11 cellular contexts compared by ENCODE assay signal in genomic region chr10:70967591-70968588, GRCh38.
A peak's percentile ranks its signal among the peaks of the same experiment; 100 is the strongest.
DNase-seq lines count a peak whose midpoint lies in the region; ATAC-seq and TF ChIP-seq lines count a peak whose summit lies in the region.
"Had no signal": no experiment of that assay in that cellular context is flagged by ENCODE, and none has a peak within 500 bp of the region (broad histone marks: within the 10 kb centered on the region; RNA-seq: fewer than 3 reads in every experiment).

No MANE protein-coding gene starts in this region.

- H3K4me2 ChIP-seq in GM23248 (ENCODE audit: unreplicated experiment) = no peak overlapping the region

- intact Hi-C loops in transverse colon (cut with DNase I; ENCODE audit: low total_unique reads) (no loop called here), left ventricle myocardium superior (cut with micrococcal nuclease) (no loop called here)

- no peaks in the 10 kb centered on the region for H3K4me1 ChIP-seq in GM23248 (ENCODE audit: insufficient read depth)
- H3K4me1 ChIP-seq in transverse colon = no peaks in the 10 kb centered on the region

- H3K9ac ChIP-seq in GM23248 = no peak overlapping the region

- DNase-seq in ELR (ENCODE audit: low read depth) = peak; percentile 7
- DNase-seq in GM23248 = peak; percentile 19
- DNase-seq in NCI-H146 (lab: John Stamatoyannopoulos, UW) = peak; percentile 48
- peak; percentile 22 for DNase-seq in glomerular visceral epithelial cell (ENCODE audit: extremely low spot score)
- no peak for DNase-seq in stimulated activated CD4-positive, alpha-beta T cell treated with anti-CD3 and anti-CD28 coated beads, Interleukin-4, amount 100 ng/mL, for 1 hour
- no peak for DNase-seq in NCI-H526 treated with DMSO at 0.1 percent for 48 hours (lab: John Stamatoyannopoulos, UW)
- DNase-seq in transverse colon = no peak
- DNase-seq in left ventricle myocardium superior = no peak
- DNase-seq: amniotic stem cell; mucosa of descending colon; stimulated activated CD4-positive, alpha-beta T cell treated with anti-CD3 and anti-CD28 coated beads, Interleukin-2, amount 100 ng/mL, for 48 hours had no signal

- in situ Hi-C loops in GM23248 (cut with MboI) (no loop called here), transverse colon (cut with MboI; ENCODE audit: low pct_ligation_motif_present in 1 of 4, low pct_unique_long_range_greater_than_20kb in 1 of 4, low sequenced_read_pairs in 3 of 4) (no loop called here)

- H3K9me3 ChIP-seq in GM23248 (ENCODE audit: low read depth) (no peaks in the 10 kb centered on the region), transverse colon (peaks cover 0 to 9% of the 10 kb centered on the region in 2 donors)
- H3K9me3 ChIP-seq: mucosa of descending colon had no signal

- H3K9me2 ChIP-seq in GM23248 (ENCODE audit: insufficient read depth) = no peaks in the 10 kb centered on the region

- no peak overlapping the region for H3K27ac ChIP-seq in GM23248
- H3K27ac ChIP-seq in transverse colon = no peak overlapping the region

- H3K27me3 ChIP-seq in GM23248 (replicated peaks; ENCODE audit: insufficient read depth) (peaks cover 15% of the 10 kb centered on the region), transverse colon (peaks cover 4% of the 10 kb centered on the region)

- no peak overlapping the region for H2AFZ ChIP-seq in GM23248

- no peak for TF ChIP-seq EP300 in transverse colon (IDR thresholded peaks at IDR 0.05; ENCODE audit: low read depth)

- H3K79me2 ChIP-seq in GM23248 (ENCODE audit: insufficient read depth) = no peaks in the 10 kb centered on the region

- no peak for TF ChIP-seq CTCF in transverse colon (IDR thresholded peaks at IDR 0.05)

- H3K36me3 ChIP-seq in GM23248 (ENCODE audit: low read depth) (no peaks in the 10 kb centered on the region), transverse colon (no peaks in the 10 kb centered on the region)

- TF ChIP-seq POLR2A in transverse colon (IDR thresholded peaks at IDR 0.05) = no peak

- H3K4me3 ChIP-seq in GM23248 (no peak overlapping the region), transverse colon (no peak overlapping the region)
- H3K4me3 ChIP-seq: mucosa of descending colon had no signal

- H3F3A ChIP-seq in GM23248 (ENCODE audit: insufficient read depth) = no peaks in the 10 kb centered on the region

- 38 to 43% methylated on average over 15 of the region's 15 CpGs for WGBS in GM23248 (ENCODE audit: low coverage in 1 of 2, low lambda C conversion rate in 2 of 2, missing lambda C conversion rate in 2 of 2), 2 experiments
- 56% methylated on average over 12 of the region's 15 CpGs; no CpG with 5 or more reads in 1 of the 2 donors for WGBS in transverse colon (ENCODE audit: low coverage in 1 of 2), 2 donors

- no peaks in the 10 kb centered on the region for H4K20me1 ChIP-seq in GM23248 (ENCODE audit: insufficient read depth)

- no peak for ATAC-seq in left ventricle myocardium superior
- ATAC-seq: mucosa of descending colon had no signal

Comparison
In these comparisons a context has a peak if more than half of its experiments do, and no peak if none do; other contexts are left out.
1. DNase-seq: peak in ELR (single experiment), GM23248 (single experiment), NCI-H146 (single experiment) and glomerular visceral epithelial cell (single experiment); none in stimulated activated CD4-positive, alpha-beta T cell treated with anti-CD3 and anti-CD28 coated beads, Interleukin-4, amount 100 ng/mL, for 1 hour (single experiment), NCI-H526 treated with DMSO at 0.1 percent for 48 hours (single experiment), transverse colon (single experiment) and left ventricle myocardium superior (single experiment).